19 cellular contexts compared by ENCODE assay signal in the genomic region with DNA sequence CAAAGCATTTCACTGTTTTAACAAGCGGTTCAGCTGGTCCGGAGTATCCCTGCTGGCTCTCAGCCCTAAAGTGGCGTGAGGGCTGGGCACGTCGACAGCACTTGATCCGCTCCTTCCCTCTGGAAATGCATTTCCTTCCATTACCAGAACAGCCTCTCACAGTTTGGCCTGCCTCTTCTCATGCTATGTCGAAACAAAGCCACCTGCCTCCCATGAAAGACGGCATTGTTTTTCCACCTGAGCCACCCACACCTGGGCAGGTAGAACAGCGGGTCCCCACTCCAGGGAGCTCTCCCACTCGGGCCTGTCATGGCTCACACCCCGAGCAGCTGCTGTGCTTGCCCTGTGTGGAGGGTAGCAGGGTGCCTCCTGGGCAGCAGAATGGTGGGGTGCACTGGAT.
DNase-seq lines count a peak whose midpoint lies in the region; ATAC-seq and TF ChIP-seq lines count a peak whose summit lies in the region.
"Had no signal": no experiment of that assay in that cellular context is flagged by ENCODE, and none has a peak within 500 bp of the region (broad histone marks: within the 10 kb centered on the region; RNA-seq: fewer than 3 reads in every experiment).

No MANE protein-coding gene starts in this region.

- H3K9me3 ChIP-seq in IMR-90 (ENCODE audit: control insufficient read depth, insufficient read depth, low read length) (no peaks in the 10 kb centered on the region), mammary epithelial cell (replicated peaks; ENCODE audit: insufficient read depth, low read length) (peaks cover 1% of the 10 kb centered on the region), WERI-Rb-1 (ENCODE audit: severe bottlenecking) (no peaks in the 10 kb centered on the region)

- H4K20me1 ChIP-seq in IMR-90 (ENCODE audit: insufficient read depth, low read length) (no peaks in the 10 kb centered on the region), mammary epithelial cell (ENCODE audit: insufficient read depth, low read length) (no peaks in the 10 kb centered on the region)

- TF ChIP-seq POLR2A in IMR-90 (IDR thresholded peaks at IDR 0.05; ENCODE audit: low read depth, low read length) = no peak

- CTCF ChIA-PET in IMR-90 (lab: Yijun Ruan, JAX) (no interaction called here), mammary epithelial cell (lab: Charles Lee; ENCODE audit: low non-redundant PET) (no interaction called here)

- no peaks in the 10 kb centered on the region for H3K79me1 ChIP-seq in IMR-90 (ENCODE audit: low read depth in 1 of 2, low read length in 2 of 2)

- peak overlapping the region; percentile 17 for H3K27ac Mint-ChIP-seq in progenitor cell of endocrine pancreas
- H3K27ac Mint-ChIP-seq: naive thymus-derived CD8-positive, alpha-beta T cell; stimulated activated memory B cell treated with anti-CD40 and anti-IgM and Interleukin-4, amounts not matched to agents 10 μg/mL and 1 μg/mL and 100 μg/mL, for 72 hours; WTC11 had no signal

- no peak overlapping the region for H3K4ac ChIP-seq in IMR-90 (ENCODE audit: low read depth, low read length)

- H3K4me3 ChIP-seq in IMR-90 (ENCODE audit: insufficient read depth, low read depth, low read length) (no peak overlapping the region), mammary epithelial cell (replicated peaks in 1 of 3; ENCODE audit: insufficient read depth in 1 of 3, low read depth in 2 of 3, low read length in 3 of 3) (no peak overlapping the region), WERI-Rb-1 (ENCODE audit: low read depth, low read length) (no peak overlapping the region)

- H3K23ac ChIP-seq in IMR-90 (ENCODE audit: low read depth, low read length) = no peak overlapping the region

- dilution Hi-C loops in IMR-90 (cut with HindIII; ENCODE audit: low sequenced_read_pairs, unreplicated experiment) (no loop called here), mammary epithelial cell (cut with HindIII; ENCODE audit: low sequenced_read_pairs) (no loop called here)

- H3K18ac ChIP-seq in IMR-90 (ENCODE audit: low read depth, low read length) = no peak overlapping the region

- no peak for DNase-seq in IMR-90
- peak; percentile 61 to 79 for DNase-seq in NCI-H187 (lab: John Stamatoyannopoulos, UW)
- DNase-seq in mammary epithelial cell = peak; percentile 88
- DNase-seq in progenitor cell of endocrine pancreas (ENCODE audit: low spot score, unreplicated experiment) = no peak
- no peak for DNase-seq in stimulated activated naive CD4-positive, alpha-beta T cell treated with Interleukin-2 at 50 U/mL for 16 hours (lab: John Stamatoyannopoulos, UW)
- DNase-seq in WERI-Rb-1 = no peak
- no peak for DNase-seq in EL
- DNase-seq: activated CD8-positive, alpha-beta memory T cell treated with anti-CD3 and anti-CD28 coated beads for 24 hours; central memory CD4-positive, alpha-beta T cell; DMS 273 treated with DMSO at 0.1 percent for 48 hours; glutamatergic neuron; H9; naive thymus-derived CD8-positive, alpha-beta T cell; NCI-H1694; trophoblast cell had no signal

- H3K9ac ChIP-seq in IMR-90 (ENCODE audit: low read depth, low read length) (no peak overlapping the region), mammary epithelial cell (ENCODE audit: insufficient read depth, low read length) (no peak overlapping the region)

- no peak overlapping the region for H2BK20ac ChIP-seq in IMR-90 (ENCODE audit: low read depth, low read length)

- H3K56ac ChIP-seq in IMR-90 (ENCODE audit: extremely low read depth, insufficient read depth, low read length) = no peak overlapping the region

- intact Hi-C loops in IMR-90 (cut with micrococcal nuclease) (no loop called here), mammary epithelial cell (cut with micrococcal nuclease) (loop anchor here (2.0 kb wide), 1 partner anchor 23 kb away; no protein-coding TSS in a partner anchor)

- H3K4me2 ChIP-seq in IMR-90 (ENCODE audit: low read depth, low read length) = no peak overlapping the region
- peak overlapping the region; percentile 66 for H3K4me2 ChIP-seq in mammary epithelial cell (ENCODE audit: insufficient read depth, low read depth, low read length)

- H2BK15ac ChIP-seq in IMR-90 (ENCODE audit: low read depth, low read length) = no peak overlapping the region

- H2BK5ac ChIP-seq in IMR-90 (ENCODE audit: low read depth, low read length, poor library complexity, severe bottlenecking) = no peak overlapping the region

- BruUV-seq in IMR-90 (replicated peaks; lab: Mats Ljungman, UMichigan) = no TSS peak
- no TSS peak for BruUV-seq in mammary epithelial cell (replicated peaks; lab: Mats Ljungman, UMichigan)

- H4K91ac ChIP-seq in IMR-90 (ENCODE audit: insufficient read depth, low read depth, low read length) = no peak overlapping the region

- peak overlapping the region; percentile 35 for H2AK9ac ChIP-seq in IMR-90 (replicated peaks; ENCODE audit: low read depth, low read length, poor library complexity)

- peaks cover 1% of the 10 kb centered on the region for H3K4me1 Mint-ChIP-seq in progenitor cell of endocrine pancreas (ENCODE audit: low read depth)

- in situ Hi-C loops in IMR-90 (cut with MboI; ENCODE audit: low sequenced_read_pairs) (no loop called here), mammary epithelial cell (cut with MboI; ENCODE audit: low sequenced_read_pairs in 2 of 2) (no loop called here)

- no peaks in the 10 kb centered on the region for H3K36me3 Mint-ChIP-seq in progenitor cell of endocrine pancreas (ENCODE audit: insufficient read depth)
- H3K36me3 Mint-ChIP-seq: naive thymus-derived CD8-positive, alpha-beta T cell; WTC11 had no signal

- no peak for TF ChIP-seq RAD21 in IMR-90 (IDR thresholded peaks at IDR 0.05; ENCODE audit: low read length)

- POLR2A ChIA-PET in IMR-90 (lab: Charles Lee; ENCODE audit: unreplicated experiment) = no interaction called here

- no peak overlapping the region for H4K5ac ChIP-seq in IMR-90 (ENCODE audit: low read depth, low read length)

- H3K4me1 ChIP-seq in IMR-90 (ENCODE audit: control insufficient read depth, insufficient read depth, low read length) = no peaks in the 10 kb centered on the region
- H3K4me1 ChIP-seq in mammary epithelial cell (ENCODE audit: insufficient read depth, low read length) = peaks cover 39% of the 10 kb centered on the region

- no peak overlapping the region for H3K14ac ChIP-seq in IMR-90 (replicated peaks; ENCODE audit: low read depth, low read length)

- TF ChIP-seq CTCF in IMR-90 (conservative IDR thresholded peaks at IDR 0.05; ENCODE audit: low read depth, low read length) (no peak), mammary epithelial cell (conservative IDR thresholded peaks at IDR 0.05 in 1 of 2, IDR thresholded peaks at IDR 0.05 in 1 of 2; ENCODE audit: extremely low read depth in 1 of 2, insufficient read depth in 1 of 2, low read depth in 1 of 2, low read length in 2 of 2) (no peak), progenitor cell of endocrine pancreas (IDR thresholded peaks at IDR 0.05; ENCODE audit: unreplicated experiment) (no peak), WERI-Rb-1 (IDR thresholded peaks at IDR 0.05; ENCODE audit: low read depth, low read length) (no peak)

- H2AK5ac ChIP-seq in IMR-90 (ENCODE audit: low read depth, low read length) = no peak overlapping the region

- no peak overlapping the region for H2BK120ac ChIP-seq in IMR-90 (ENCODE audit: low read depth, low read length)

- no peak overlapping the region for H3K4me3 Mint-ChIP-seq in progenitor cell of endocrine pancreas (ENCODE audit: low read depth)
- H3K4me3 Mint-ChIP-seq: H9; naive thymus-derived CD8-positive, alpha-beta T cell; stimulated activated memory B cell treated with anti-CD40 and anti-IgM and Interleukin-4, amounts not matched to agents 10 μg/mL and 1 μg/mL and 100 μg/mL, for 72 hours; WTC11 had no signal

- no peaks in the 10 kb centered on the region for H3K9me1 ChIP-seq in IMR-90 (ENCODE audit: insufficient read depth, low read length)

- H3K79me2 ChIP-seq in mammary epithelial cell (ENCODE audit: insufficient read depth, low read length) = no peaks in the 10 kb centered on the region

- no peak overlapping the region for H4K8ac ChIP-seq in IMR-90 (ENCODE audit: low read depth in 2 of 2, low read length in 2 of 2)

- H3K36me3 ChIP-seq in IMR-90 (ENCODE audit: control insufficient read depth, insufficient read depth, low read length) (no peaks in the 10 kb centered on the region), mammary epithelial cell (ENCODE audit: insufficient read depth, low read length) (no peaks in the 10 kb centered on the region), WERI-Rb-1 (no peaks in the 10 kb centered on the region)

- 70% methylated on average over 2 of the region's 11 CpGs; no CpG with 5 or more reads in 1 of the 2 experiments for WGBS in IMR-90 (ENCODE audit: extremely low coverage in 2 of 2, insufficient read length in 1 of 2), 2 experiments
- WGBS in mammary epithelial cell (ENCODE audit: low coverage, missing lambda C conversion rate) = 5% methylated on average over 9 of the region's 11 CpGs

- ATAC-seq in IMR-90 (ENCODE audit: low read depth) (no peak), HG02623 (IDR thresholded peaks at IDR 0.05; ENCODE audit: unreplicated experiment) (no peak)
- ATAC-seq: naive thymus-derived CD8-positive, alpha-beta T cell; Right ventricle myocardium inferior; stimulated activated memory B cell treated with anti-CD40 and anti-IgM and Interleukin-4, amounts not matched to agents 10 μg/mL and 1 μg/mL and 100 μg/mL, for 72 hours; WTC11 had no signal

- H3K27me3 ChIP-seq in IMR-90 (ENCODE audit: control insufficient read depth, insufficient read depth, low read length) (peaks cover 22% of the 10 kb centered on the region), mammary epithelial cell (ENCODE audit: insufficient read depth, low read length) (no peaks in the 10 kb centered on the region), WERI-Rb-1 (ENCODE audit: insufficient read depth, low read depth, severe bottlenecking) (no peaks in the 10 kb centered on the region)

- H3K27me3 Mint-ChIP-seq in progenitor cell of endocrine pancreas = peaks cover 5% of the 10 kb centered on the region
- H3K27me3 Mint-ChIP-seq: stimulated activated memory B cell treated with anti-CD40 and anti-IgM and Interleukin-4, amounts not matched to agents 10 μg/mL and 1 μg/mL and 100 μg/mL, for 72 hours had no signal

- no peak overlapping the region for H3K27ac ChIP-seq in IMR-90 (ENCODE audit: insufficient read depth, low read length)
- H3K27ac ChIP-seq in mammary epithelial cell (ENCODE audit: insufficient read depth, low read depth, low read length) = peak overlapping the region; percentile 62
- H3K27ac ChIP-seq in WERI-Rb-1 = no peak overlapping the region

- H2AFZ ChIP-seq in IMR-90 (replicated peaks; ENCODE audit: low read length, poor library complexity) (no peak overlapping the region), mammary epithelial cell (ENCODE audit: low read depth, low read length) (peak overlapping the region; percentile 87)

- peaks cover 2% of the 10 kb centered on the region for H3K9me3 Mint-ChIP-seq in progenitor cell of endocrine pancreas (ENCODE audit: low read depth)
- H3K9me3 Mint-ChIP-seq: H9, WTC11 had no signal

TF ChIP-seq in IMR-90, 13 proteins besides CTCF, POLR2A, EP300 and RAD21 (continues in another document):
- TF ChIP-seq CHD1 (IDR thresholded peaks at IDR 0.05; ENCODE audit: low read depth, low read length) = no peak

Comparison
In these comparisons a context has a peak if more than half of its experiments do, and no peak if none do; other contexts are left out.
1. DNase-seq: peak in NCI-H187 (2 of 2) and mammary epithelial cell (single experiment); none in IMR-90 (single experiment), progenitor cell of endocrine pancreas (single experiment), stimulated activated naive CD4-positive, alpha-beta T cell treated with Interleukin-2 at 50 U/mL for 16 hours (single experiment), WERI-Rb-1 (single experiment) and EL (single experiment).